1 cellular context compared by ENCODE assay signal in genomic region chr11:123211134-123211879, GRCh38.
TF ChIP-seq lines count a peak whose summit lies in the region.

No MANE protein-coding gene starts in this region.

TF ChIP-seq in endothelial cell of umbilical vein, 7 proteins besides CTCF, POLR2A, EP300 and RAD21:
- TF ChIP-seq JUN (IDR thresholded peaks at IDR 0.05; ENCODE audit: borderline replicate concordance, insufficient read depth, insufficient read length, low read depth) (no peak), GATA2 (IDR thresholded peaks at IDR 0.05; ENCODE audit: insufficient read depth, insufficient read length, low read depth, low read length) (no peak), POLR2AphosphoS5 (IDR thresholded peaks at IDR 0.05; ENCODE audit: insufficient read depth, low read depth, low read length) (no peak), MAX (IDR thresholded peaks at IDR 0.05; ENCODE audit: insufficient read depth, insufficient read length) (no peak), MYC (IDR thresholded peaks at IDR 0.05; ENCODE audit: low read depth, low read length) (no peak), EZH2 (IDR thresholded peaks at IDR 0.05; ENCODE audit: borderline replicate concordance, low read depth, low read length, severe bottlenecking) (no peak), FOS (IDR thresholded peaks at IDR 0.05; ENCODE audit: borderline replicate concordance, insufficient read depth, low read length) (no peak)
TF ChIP-seq in endothelial cell of umbilical vein: peak in this region for 0.
